In genomic region chr14:20696776-20697175, GRCh38 we compare ENCODE assay signal across 35 cellular contexts. TPM values are rescaled to one million over a fixed set of nuclear protein-coding genes. Genes with fewer than 3 reads are reported as not detected.
"Had no signal": no experiment of that assay in that cellular context is flagged by ENCODE, and none has a peak within 500 bp of the region (broad histone marks: within the 10 kb centered on the region; RNA-seq: fewer than 3 reads in every experiment).

No MANE protein-coding gene starts in this region.

- H3K27ac Mint-ChIP-seq: activated CD4-positive, alpha-beta memory T cell treated with anti-CD3 and anti-CD28 coated beads, Interleukin-2, amount 10 ng/mL, durations not matched to agents 7 days and 5 days; activated CD4-positive, alpha-beta T cell treated with anti-CD3 and anti-CD28 coated beads, Interleukin-2, amount 10 ng/mL, durations not matched to agents 7 days and 5 days; activated naive CD4-positive, alpha-beta T cell treated with anti-CD3 and anti-CD28 coated beads for 36 hours; activated naive CD4-positive, alpha-beta T cell treated with anti-CD3 and anti-CD28 coated beads, Interleukin-2, amount 50 U/mL, for 72 hours; activated naive CD8-positive, alpha-beta T cell treated with anti-CD3 and anti-CD28 coated beads, Interleukin-2, amount 10 ng/mL, durations not matched to agents 7 days and 5 days; activated T-cell treated with anti-CD3 and anti-CD28 coated beads, Interleukin-2, amount 50 U/mL, for 24 hours; activated T-helper 2 cell treated with anti-CD3 and anti-CD28 coated beads, Interferon-gamma antibody, Interleukin-2, Interleukin-4, amounts not matched to agents 10 μg/mL and 5 μg/mL and 100 μg/mL, durations not matched to agents 14 hours and 24 hours and 36 hours; brain; T-helper 17 cell; T-helper 2 cell treated with Interferon-gamma antibody and Interleukin-4, amounts not matched to agents 5 μg/mL and 100 μg/mL, for 36 hours had no signal

- H3K27ac ChIP-seq: ascending aorta, breast epithelium, cardiac muscle cell, colonic mucosa, esophagus muscularis mucosa, foreskin keratinocyte, gastrocnemius medialis, heart left ventricle, VCaP had no signal

- H3K36me3 ChIP-seq: breast epithelium, cardiac muscle cell, colonic mucosa, gastrocnemius medialis had no signal

- H3K36me3 Mint-ChIP-seq: activated naive CD4-positive, alpha-beta T cell treated with anti-CD3 and anti-CD28 coated beads, Interleukin-2, amount 50 U/mL, for 72 hours; activated naive CD8-positive, alpha-beta T cell treated with anti-CD3 and anti-CD28 coated beads, Interleukin-2, amount 10 ng/mL, durations not matched to agents 7 days and 5 days; brain had no signal

- H3K9me3 ChIP-seq: ascending aorta, breast epithelium, colonic mucosa, esophagus muscularis mucosa, gastrocnemius medialis, heart left ventricle had no signal

- H3K4me3 Mint-ChIP-seq: activated CD4-positive, alpha-beta memory T cell treated with anti-CD3 and anti-CD28 coated beads, Interleukin-2, amount 10 ng/mL, durations not matched to agents 7 days and 5 days; activated CD4-positive, alpha-beta T cell treated with anti-CD3 and anti-CD28 coated beads, Interleukin-2, amount 10 ng/mL, durations not matched to agents 7 days and 5 days; activated naive CD4-positive, alpha-beta T cell treated with anti-CD3 and anti-CD28 coated beads for 36 hours; activated naive CD8-positive, alpha-beta T cell treated with anti-CD3 and anti-CD28 coated beads, Interleukin-2, amount 10 ng/mL, durations not matched to agents 7 days and 5 days; activated T-cell treated with anti-CD3 and anti-CD28 coated beads, Interleukin-2, amount 50 U/mL, for 24 hours; brain; T-helper 17 cell; T-helper 2 cell treated with Interferon-gamma antibody and Interleukin-4, amounts not matched to agents 5 μg/mL and 100 μg/mL, for 36 hours; WTC11 had no signal

- H3K27me3 Mint-ChIP-seq: activated T-cell treated with anti-CD3 and anti-CD28 coated beads, Interleukin-2, amount 50 U/mL, for 24 hours; T-helper 17 cell had no signal

- H3K4me1 ChIP-seq: ascending aorta, breast epithelium, colonic mucosa, foreskin keratinocyte, gastrocnemius medialis had no signal

- H3K4me1 Mint-ChIP-seq: activated naive CD8-positive, alpha-beta T cell treated with anti-CD3 and anti-CD28 coated beads, Interleukin-2, amount 10 ng/mL, durations not matched to agents 7 days and 5 days had no signal

- H3K9me3 Mint-ChIP-seq: activated CD4-positive, alpha-beta memory T cell treated with anti-CD3 and anti-CD28 coated beads, Interleukin-2, amount 10 ng/mL, durations not matched to agents 7 days and 5 days; activated CD4-positive, alpha-beta T cell treated with anti-CD3 and anti-CD28 coated beads, Interleukin-2, amount 10 ng/mL, durations not matched to agents 7 days and 5 days; activated naive CD4-positive, alpha-beta T cell treated with anti-CD3 and anti-CD28 coated beads for 36 hours; activated naive CD4-positive, alpha-beta T cell treated with anti-CD3 and anti-CD28 coated beads, Interleukin-2, amount 50 U/mL, for 72 hours; activated naive CD8-positive, alpha-beta T cell treated with anti-CD3 and anti-CD28 coated beads, Interleukin-2, amount 10 ng/mL, durations not matched to agents 7 days and 5 days; activated T-cell treated with anti-CD3 and anti-CD28 coated beads, Interleukin-2, amount 50 U/mL, for 24 hours; activated T-helper 2 cell treated with anti-CD3 and anti-CD28 coated beads, Interferon-gamma antibody, Interleukin-2, Interleukin-4, amounts not matched to agents 10 μg/mL and 5 μg/mL and 100 μg/mL, durations not matched to agents 14 hours and 24 hours and 36 hours; brain; T-helper 2 cell treated with Interferon-gamma antibody and Interleukin-4, amounts not matched to agents 5 μg/mL and 100 μg/mL, for 36 hours had no signal

- DNase-seq: activated CD4-positive, alpha-beta memory T cell treated with anti-CD3 and anti-CD28 coated beads, Interleukin-2, amount 10 ng/mL, durations not matched to agents 7 days and 5 days; activated CD4-positive, alpha-beta T cell treated with anti-CD3 and anti-CD28 coated beads for 1 hour; activated CD4-positive, alpha-beta T cell treated with anti-CD3 and anti-CD28 coated beads for 4 hours; activated CD4-positive, alpha-beta T cell treated with anti-CD3 and anti-CD28 coated beads, Interleukin-2, amount 10 ng/mL, durations not matched to agents 7 days and 5 days; activated CD4-positive, alpha-beta T cell treated with anti-CD3 and anti-CD28 coated beads, Interleukin-2, amount 50 U/mL, for 4 hours; activated CD8-positive, alpha-beta memory T cell treated with anti-CD3 and anti-CD28 coated beads, Interleukin-2, amount 50 U/mL, for 48 hours; activated effector memory CD4-positive, alpha-beta T cell treated with anti-CD3 and anti-CD28 coated beads, Interleukin-2, amount 50 U/mL, for 16 hours; activated naive CD4-positive, alpha-beta T cell treated with anti-CD3 and anti-CD28 coated beads for 36 hours; activated naive CD8-positive, alpha-beta T cell treated with anti-CD3 and anti-CD28 coated beads, Interleukin-2, amount 10 ng/mL, durations not matched to agents 7 days and 5 days; activated T-cell treated with anti-CD3 and anti-CD28 coated beads for 4 hours; activated T-cell treated with anti-CD3 and anti-CD28 coated beads, Interleukin-2, amount 50 U/mL, for 24 hours; central memory CD4-positive, alpha-beta T cell; cerebellar nuclear complex; colonic mucosa; effector CD8-positive, alpha-beta T cell; foreskin keratinocyte; gastrocnemius medialis; glutamatergic neuron; heart left ventricle; hypothalamus; T-helper 17 cell; T1000 had no signal

- H3K27me3 ChIP-seq: ascending aorta, breast epithelium, cardiac muscle cell, colonic mucosa, esophagus muscularis mucosa, foreskin keratinocyte, gastrocnemius medialis, heart left ventricle had no signal

- FAIRE-seq: endometrium had no signal

- H3K4me3 ChIP-seq: ascending aorta, breast epithelium, cardiac muscle cell, colonic mucosa, esophagus muscularis mucosa, gastrocnemius medialis, heart left ventricle had no signal

- ATAC-seq: gastrocnemius medialis had no signal

RNA-seq across cellular contexts. Expression of gene EDDM3A, which starts 48.9 kb away (rescaled TPM):
- total RNA-seq: activated CD4-positive, alpha-beta memory T cell treated with anti-CD3 and anti-CD28 coated beads, Interleukin-2, amount 10 ng/mL, durations not matched to agents 7 days and 5 days; activated CD4-positive, alpha-beta T cell treated with anti-CD3 and anti-CD28 coated beads, Interleukin-2, amount 10 ng/mL, durations not matched to agents 7 days and 5 days; activated naive CD4-positive, alpha-beta T cell treated with anti-CD3 and anti-CD28 coated beads for 36 hours; activated naive CD4-positive, alpha-beta T cell treated with anti-CD3 and anti-CD28 coated beads, Interleukin-2, amount 50 U/mL, for 72 hours; activated naive CD8-positive, alpha-beta T cell treated with anti-CD3 and anti-CD28 coated beads, Interleukin-2, amount 10 ng/mL, durations not matched to agents 7 days and 5 days; activated T-helper 2 cell treated with anti-CD3 and anti-CD28 coated beads, Interferon-gamma antibody, Interleukin-2, Interleukin-4, amounts not matched to agents 10 μg/mL and 5 μg/mL and 100 μg/mL, durations not matched to agents 14 hours and 24 hours and 36 hours; ascending aorta; breast epithelium; cardiac muscle cell; colonic mucosa; dermis microvascular lymphatic vessel endothelial cell; epithelial cell of proximal tubule; esophagus muscularis mucosa; foreskin keratinocyte; gastrocnemius medialis; heart left ventricle; T-helper 17 cell had no signal
- polyA plus RNA-seq: foreskin keratinocyte, heart left ventricle had no signal

RNA-seq across cellular contexts. Expression of gene OR6S1, which starts 55.3 kb away (rescaled TPM):
- total RNA-seq: activated CD4-positive, alpha-beta memory T cell treated with anti-CD3 and anti-CD28 coated beads, Interleukin-2, amount 10 ng/mL, durations not matched to agents 7 days and 5 days; activated CD4-positive, alpha-beta T cell treated with anti-CD3 and anti-CD28 coated beads, Interleukin-2, amount 10 ng/mL, durations not matched to agents 7 days and 5 days; activated naive CD4-positive, alpha-beta T cell treated with anti-CD3 and anti-CD28 coated beads for 36 hours; activated naive CD4-positive, alpha-beta T cell treated with anti-CD3 and anti-CD28 coated beads, Interleukin-2, amount 50 U/mL, for 72 hours; activated naive CD8-positive, alpha-beta T cell treated with anti-CD3 and anti-CD28 coated beads, Interleukin-2, amount 10 ng/mL, durations not matched to agents 7 days and 5 days; activated T-helper 2 cell treated with anti-CD3 and anti-CD28 coated beads, Interferon-gamma antibody, Interleukin-2, Interleukin-4, amounts not matched to agents 10 μg/mL and 5 μg/mL and 100 μg/mL, durations not matched to agents 14 hours and 24 hours and 36 hours; ascending aorta; breast epithelium; cardiac muscle cell; colonic mucosa; dermis microvascular lymphatic vessel endothelial cell; epithelial cell of proximal tubule; esophagus muscularis mucosa; foreskin keratinocyte; gastrocnemius medialis; heart left ventricle; T-helper 17 cell; WTC11 had no signal
- polyA plus RNA-seq: cardiac muscle cell, foreskin keratinocyte, heart left ventricle had no signal
